ENCODE assay signal across 14 cellular contexts in the genomic region with DNA sequence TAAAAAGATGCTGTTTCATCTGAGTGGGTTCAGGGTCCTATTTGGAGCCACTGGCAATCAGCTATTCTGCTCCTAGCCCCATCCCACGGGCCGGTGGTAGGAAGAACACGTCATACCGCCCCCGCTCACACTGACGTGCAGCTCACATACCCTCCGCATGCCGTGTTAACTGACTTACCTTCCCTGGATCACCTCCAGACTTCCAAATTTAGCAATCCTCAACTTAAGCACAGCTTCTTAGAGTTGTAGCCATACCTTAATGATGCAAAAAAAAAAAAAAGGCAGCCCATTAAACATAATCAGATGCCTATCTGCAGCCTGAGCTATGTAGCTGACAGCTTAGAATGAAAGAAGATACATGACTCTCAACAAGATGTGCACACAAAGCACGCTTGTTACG.
"Had no signal": no experiment of that assay in that cellular context is flagged by ENCODE, and none has a peak within 500 bp of the region (broad histone marks: within the 10 kb centered on the region; RNA-seq: fewer than 3 reads in every experiment).

No MANE protein-coding gene starts in this region.

- H3K9me3 ChIP-seq: mucosa of descending colon had no signal

- DNase-seq: activated CD4-positive, alpha-beta memory T cell treated with anti-CD3 and anti-CD28 coated beads for 36 hours; activated CD4-positive, CD25-positive, alpha-beta regulatory T cell treated with anti-CD3 and anti-CD28 coated beads, Interleukin-2, amount 50 U/mL, for 72 hours; activated CD8-positive, alpha-beta memory T cell treated with anti-CD3 and anti-CD28 coated beads, Interleukin-2, amount 50 U/mL, for 4 hours; activated naive CD8-positive, alpha-beta T cell treated with anti-CD3 and anti-CD28 coated beads, Interleukin-2, amount 10 ng/mL, durations not matched to agents 7 days and 5 days; activated T-cell treated with anti-CD3 and anti-CD28 coated beads, Interleukin-2, amount 50 U/mL, for 72 hours; aorta; immature natural killer cell; left cardiac atrium; mucosa of descending colon; naive thymus-derived CD8-positive, alpha-beta T cell; occipital lobe; stimulated activated CD4-positive, alpha-beta T cell treated with anti-CD3 and anti-CD28 coated beads, Interleukin-4, amount 100 ng/mL, for 1 hour; stimulated activated CD8-positive, alpha-beta memory T cell treated with anti-CD3 and anti-CD28 coated beads, Interleukin-4, amount 100 ng/mL, for 48 hours; stimulated activated naive CD8-positive, alpha-beta T cell treated with anti-CD3 and anti-CD28 coated beads, Interleukin-15, Interleukin-2, amounts not matched to agents 100 U/mL and 50 U/mL, for 24 hours had no signal

- H3K4me3 ChIP-seq: mucosa of descending colon had no signal
